18 cellular contexts compared by ENCODE assay signal in genomic region chr5:16536818-16537217, GRCh38.
"Had no signal": no experiment of that assay in that cellular context is flagged by ENCODE, and none has a peak within 500 bp of the region (broad histone marks: within the 10 kb centered on the region; RNA-seq: fewer than 3 reads in every experiment).

No MANE protein-coding gene starts in this region.

- H3K27ac ChIP-seq: esophagus squamous epithelium, thoracic aorta had no signal

- H3K36me3 ChIP-seq: esophagus squamous epithelium, thoracic aorta, upper lobe of left lung had no signal

- H3K27me3 ChIP-seq: esophagus squamous epithelium, upper lobe of left lung had no signal

- H3K4me3 ChIP-seq: esophagus squamous epithelium, smooth muscle cell, thoracic aorta, upper lobe of left lung had no signal

- ATAC-seq: activated CD8-positive, alpha-beta T cell treated with anti-CD3 and anti-CD28 coated beads for 36 hours; activated naive CD8-positive, alpha-beta T cell treated with anti-CD3 and anti-CD28 coated beads, Interleukin-2, amount 50 U/mL, for 24 hours; effector memory CD8-positive, alpha-beta T cell; left lobe of liver; stimulated activated effector memory CD8-positive, alpha-beta T cell treated with anti-CD3 and anti-CD28 coated beads, Interleukin-12 subunit alpha, Interleukin-12 subunit beta, amount 100 ng/mL, for 72 hours had no signal

- DNase-seq: activated CD4-positive, alpha-beta T cell treated with anti-CD3 and anti-CD28 coated beads, Interleukin-2, amount 10 ng/mL, durations not matched to agents 24 days and 14 days; activated CD8-positive, alpha-beta T cell treated with anti-CD3 and anti-CD28 coated beads for 36 hours; activated naive CD4-positive, alpha-beta T cell treated with Interleukin-2 at 50 U/mL for 16 hours; activated naive CD8-positive, alpha-beta T cell treated with anti-CD3 and anti-CD28 coated beads, Interleukin-2, amount 50 U/mL, for 24 hours; activated T-cell treated with anti-CD3 and anti-CD28 coated beads, Interleukin-2, amount 50 U/mL, for 1 hour; aorta; dermis blood vessel endothelial cell; effector memory CD8-positive, alpha-beta T cell; esophagus squamous epithelium; hypothalamus; islet precursor cell; stimulated activated CD4-positive, alpha-beta T cell treated with anti-CD3 and anti-CD28 coated beads, Interleukin-4, amount 100 ng/mL, for 24 hours; T1000; upper lobe of left lung had no signal

- H3K9me3 ChIP-seq: esophagus squamous epithelium, thoracic aorta, upper lobe of left lung had no signal
